16 cellular contexts compared by ENCODE assay signal in the genomic region with DNA sequence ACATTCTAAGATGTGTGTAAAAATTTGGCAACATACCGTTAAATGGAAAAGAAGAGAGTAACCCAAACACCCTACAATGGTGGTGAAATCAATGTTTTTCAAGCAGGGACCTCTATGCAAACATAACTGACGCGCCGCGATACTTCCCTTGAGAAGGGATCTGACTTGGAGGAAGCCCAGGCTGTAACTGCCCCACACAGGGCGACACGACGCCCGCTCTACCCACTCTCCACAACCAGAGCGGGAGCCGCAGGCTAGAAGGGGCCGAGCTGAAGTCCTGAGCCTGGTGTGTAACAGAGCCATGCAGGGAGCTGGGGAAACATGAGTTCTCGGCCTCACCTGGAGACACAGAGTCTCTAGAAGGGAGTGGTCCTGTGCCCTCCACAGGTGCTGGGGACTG.
DNase-seq lines count a peak whose midpoint lies in the region; ATAC-seq and TF ChIP-seq lines count a peak whose summit lies in the region.
"Had no signal": no experiment of that assay in that cellular context is flagged by ENCODE, and none has a peak within 500 bp of the region (broad histone marks: within the 10 kb centered on the region; RNA-seq: fewer than 3 reads in every experiment).

No MANE protein-coding gene starts in this region.

- no peak for TF ChIP-seq CTCF in heart right ventricle (IDR thresholded peaks at IDR 0.05)
- no peak for TF ChIP-seq CTCF in WTC11 (IDR thresholded peaks at IDR 0.05)
- no peak for TF ChIP-seq CTCF in neural progenitor cell (IDR thresholded peaks at IDR 0.05)
- TF ChIP-seq CTCF in thyroid gland (IDR thresholded peaks at IDR 0.05): no peak
- TF ChIP-seq CTCF in hepatocyte (IDR thresholded peaks at IDR 0.05; ENCODE audit: poor library complexity): no peak

- H2AFZ ChIP-seq in neural progenitor cell (replicated peaks): no peak overlapping the region
- H2AFZ ChIP-seq in hepatocyte: no peak overlapping the region

- H3K27ac ChIP-seq in heart right ventricle (peak overlapping the region in 6 of 10 donors; percentile 5 to 67 (median 41)), neural progenitor cell (no peak overlapping the region), thyroid gland (peak overlapping the region; percentile 88 to 98 (median 98)), hepatocyte (no peak overlapping the region)
- H3K27ac ChIP-seq: HL-60, lower lobe of right lung, pancreas had no signal

- H3K27ac Mint-ChIP-seq in WTC11 (peak overlapping the region; percentile 19), neural progenitor cell (peak overlapping the region; percentile 79)
- H3K27ac Mint-ChIP-seq: activated CD4-positive, alpha-beta T cell treated with anti-CD3 and anti-CD28 coated beads, Interleukin-2, amount 10 ng/mL, durations not matched to agents 24 days and 14 days; stimulated activated naive CD8-positive, alpha-beta T cell treated with anti-CD3 and anti-CD28 coated beads, Interleukin-15, Interleukin-2, amounts not matched to agents 100 ng/mL and 50 ng/mL, for 24 hours had no signal

- no peaks in the 10 kb centered on the region for H3F3A ChIP-seq in neural progenitor cell (ENCODE audit: low read depth)

- intact Hi-C loops in heart right ventricle (cut with DNase I) (loop anchor here in 2 of 10 donors (5.0 kb wide), 2 partner anchors 82 to 87 kb away; no protein-coding TSS in a partner anchor), left cardiac atrium (cut with DNase I) (loop anchor here (5.0 to 10.0 kb wide), 3 partner anchors 57 to 118 kb away; partner anchors contain the start of gene FAM53B (in 1 of the 2)), thyroid gland (cut with DNase I) (loop anchor here (10.0 kb wide), 1 partner anchor 71 kb away; no protein-coding TSS in a partner anchor)

- no peaks in the 10 kb centered on the region for H3K9me3 Mint-ChIP-seq in WTC11
- H3K9me3 Mint-ChIP-seq in neural progenitor cell: no peaks in the 10 kb centered on the region
- H3K9me3 Mint-ChIP-seq: activated CD4-positive, alpha-beta T cell treated with anti-CD3 and anti-CD28 coated beads, Interleukin-2, amount 10 ng/mL, durations not matched to agents 24 days and 14 days; stimulated activated naive CD8-positive, alpha-beta T cell treated with anti-CD3 and anti-CD28 coated beads, Interleukin-15, Interleukin-2, amounts not matched to agents 100 ng/mL and 50 ng/mL, for 24 hours had no signal

- 95 to 96% methylated on average over 13 of the region's 13 CpGs for WGBS in heart right ventricle, 2 donors
- 59 to 66% methylated on average over 13 of the region's 13 CpGs for WGBS in thyroid gland, 2 donors
- 97% methylated on average over 13 of the region's 13 CpGs for WGBS in hepatocyte (ENCODE audit: low lambda C conversion rate, missing lambda C conversion rate)

- H3K4me1 Mint-ChIP-seq in WTC11 (peaks cover 22% of the 10 kb centered on the region), neural progenitor cell (peaks cover 20% of the 10 kb centered on the region)

- no peaks in the 10 kb centered on the region for H3K79me2 ChIP-seq in neural progenitor cell (ENCODE audit: low read depth)
- peaks cover 7% of the 10 kb centered on the region for H3K79me2 ChIP-seq in hepatocyte

- no peaks in the 10 kb centered on the region for H3K9me2 ChIP-seq in hepatocyte (replicated peaks; ENCODE audit: insufficient read depth)

- DNase-seq in heart right ventricle (no peak), left cardiac atrium (no peak), WTC11 (ENCODE audit: low spot score) (no peak), neural progenitor cell (ENCODE audit: low spot score) (no peak), thyroid gland (peak; percentile 52 to 60), hepatocyte (ENCODE audit: low spot score) (no peak), NCI-H1092 (lab: John Stamatoyannopoulos, UW) (no peak)
- DNase-seq: activated CD4-positive, alpha-beta T cell treated with anti-CD3 and anti-CD28 coated beads, Interleukin-2, amount 10 ng/mL, durations not matched to agents 24 days and 14 days; activated gamma-delta T cell treated with Interleukin-2 at 50 U/mL for 16 hours; lower lobe of right lung; MM.1S; pancreas had no signal

- TF ChIP-seq POLR2A in thyroid gland (IDR thresholded peaks at IDR 0.05): no peak

- H3K27me3 ChIP-seq in heart right ventricle (no peaks in the 10 kb centered on the region), neural progenitor cell (no peaks in the 10 kb centered on the region), thyroid gland (no peaks in the 10 kb centered on the region), hepatocyte (no peaks in the 10 kb centered on the region)
- H3K27me3 ChIP-seq: pancreas had no signal

- H4K20me1 ChIP-seq in neural progenitor cell (ENCODE audit: low read depth) (peaks cover 52% of the 10 kb centered on the region), hepatocyte (ENCODE audit: insufficient read depth, poor library complexity, severe bottlenecking) (peaks cover 2% of the 10 kb centered on the region)

- H3K4me2 ChIP-seq in neural progenitor cell (no peak overlapping the region), hepatocyte (no peak overlapping the region)

- no peaks in the 10 kb centered on the region for H3K36me3 Mint-ChIP-seq in WTC11
- H3K36me3 Mint-ChIP-seq in neural progenitor cell: peaks cover 7% of the 10 kb centered on the region

- no peak overlapping the region for H3K4me3 Mint-ChIP-seq in WTC11
- no peak overlapping the region for H3K4me3 Mint-ChIP-seq in neural progenitor cell
- H3K4me3 Mint-ChIP-seq: activated CD4-positive, alpha-beta T cell treated with anti-CD3 and anti-CD28 coated beads, Interleukin-2, amount 10 ng/mL, durations not matched to agents 24 days and 14 days; stimulated activated naive CD8-positive, alpha-beta T cell treated with anti-CD3 and anti-CD28 coated beads, Interleukin-15, Interleukin-2, amounts not matched to agents 100 ng/mL and 50 ng/mL, for 24 hours had no signal

- POLR2A ChIA-PET in WTC11 (lab: Charles Lee): interaction anchor here (0.6 kb wide), 1 partner anchor 118 kb away, joined by 9 read pairs; no protein-coding TSS in a partner anchor

- H3K27me3 Mint-ChIP-seq in WTC11 (ENCODE audit: low read depth) (no peaks in the 10 kb centered on the region), neural progenitor cell (ENCODE audit: insufficient read depth, low read depth) (no peaks in the 10 kb centered on the region)
- H3K27me3 Mint-ChIP-seq: stimulated activated naive CD8-positive, alpha-beta T cell treated with anti-CD3 and anti-CD28 coated beads, Interleukin-15, Interleukin-2, amounts not matched to agents 100 ng/mL and 50 ng/mL, for 24 hours had no signal

- peaks cover 56 to 100% (median 81%) of the 10 kb centered on the region in 9 donors for H3K4me1 ChIP-seq in heart right ventricle
- peaks cover 26% of the 10 kb centered on the region for H3K4me1 ChIP-seq in neural progenitor cell
- H3K4me1 ChIP-seq in thyroid gland: peaks cover 94 to 100% of the 10 kb centered on the region in 2 donors
- H3K4me1 ChIP-seq in hepatocyte (ENCODE audit: insufficient read depth): peaks cover 12% of the 10 kb centered on the region
- H3K4me1 ChIP-seq: pancreas had no signal

- CTCF ChIA-PET in WTC11 (lab: Charles Lee): interaction anchor here (2.0 kb wide), 1 partner anchor 116 kb away, joined by 14 read pairs; no protein-coding TSS in a partner anchor

- no peaks in the 10 kb centered on the region for H3K9me3 ChIP-seq in heart right ventricle
- H3K9me3 ChIP-seq in neural progenitor cell (ENCODE audit: low read depth): no peaks in the 10 kb centered on the region
- H3K9me3 ChIP-seq in thyroid gland: no peaks in the 10 kb centered on the region
- H3K9me3 ChIP-seq in hepatocyte (ENCODE audit: low read depth): no peaks in the 10 kb centered on the region
- H3K9me3 ChIP-seq: lower lobe of right lung, pancreas had no signal

- H3K9ac ChIP-seq in neural progenitor cell: no peak overlapping the region

- ATAC-seq in heart right ventricle: no peak
- ATAC-seq in left cardiac atrium: no peak
- ATAC-seq in WTC11: peak; percentile 10; the same call in 1 of the 2 replicates
- ATAC-seq in HG03460 (IDR thresholded peaks at IDR 0.05; ENCODE audit: unreplicated experiment): no peak
- ATAC-seq: lower lobe of right lung, pancreas had no signal

- H3K36me3 ChIP-seq in heart right ventricle (peaks cover 0 to 24% (median 0%) of the 10 kb centered on the region in 9 donors), neural progenitor cell (no peaks in the 10 kb centered on the region), thyroid gland (no peaks in the 10 kb centered on the region), hepatocyte (replicated peaks; ENCODE audit: insufficient read depth, low read depth) (no peaks in the 10 kb centered on the region)
- H3K36me3 ChIP-seq: pancreas had no signal

- H3K4me3 ChIP-seq in heart right ventricle (no peak overlapping the region), neural progenitor cell (no peak overlapping the region), thyroid gland (replicated peaks in 1 of 3) (no peak overlapping the region), hepatocyte (no peak overlapping the region)
- H3K4me3 ChIP-seq: lower lobe of right lung, pancreas, skin epidermis had no signal

TF ChIP-seq in WTC11, 78 proteins besides CTCF, POLR2A, EP300 and RAD21:
- TF ChIP-seq CBFB (CRISPR knock-in tag; IDR thresholded peaks at IDR 0.05; ENCODE audit: low read depth) (no peak), NFE2L1 (CRISPR knock-in tag; IDR thresholded peaks at IDR 0.05) (no peak), TEAD4 (CRISPR knock-in tag; IDR thresholded peaks at IDR 0.05) (no peak), IRF1 (CRISPR knock-in tag; IDR thresholded peaks at IDR 0.05) (no peak)

Comparison
In these comparisons a context has a peak if more than half of its experiments do, and no peak if none do; other contexts are left out.
1. DNase-seq: peak in thyroid gland (2 of 2); none in heart right ventricle (0 of 2), left cardiac atrium (single experiment), WTC11 (single experiment), neural progenitor cell (single experiment), hepatocyte (single experiment) and NCI-H1092 (single experiment).
2. H3K27ac ChIP-seq: peak in heart right ventricle (6 of 10) and thyroid gland (3 of 3); none in neural progenitor cell (single experiment) and hepatocyte (single experiment).